Comparison of ENCODE assay signal across 21 cellular contexts in genomic region chr9:104997536-104997935, GRCh38.
"Had no signal": no experiment of that assay in that cellular context is flagged by ENCODE, and none has a peak within 500 bp of the region (broad histone marks: within the 10 kb centered on the region; RNA-seq: fewer than 3 reads in every experiment).

No MANE protein-coding gene starts in this region.

- H3K27ac Mint-ChIP-seq: activated CD4-positive, alpha-beta T cell treated with anti-CD3 and anti-CD28 coated beads, Interleukin-2, amount 10 ng/mL, durations not matched to agents 7 days and 5 days; activated CD8-positive, alpha-beta memory T cell treated with anti-CD3 and anti-CD28 coated beads, Interleukin-2, amount 10 ng/mL, durations not matched to agents 7 days and 5 days; activated CD8-positive, alpha-beta T cell treated with anti-CD3 and anti-CD28 coated beads for 36 hours; activated naive CD4-positive, alpha-beta T cell treated with anti-CD3 and anti-CD28 coated beads, Interleukin-2, amount 50 U/mL, for 72 hours; activated T-helper 1 cell treated with anti-CD3 and anti-CD28 coated beads, Interleukin-12 subunit alpha, Interleukin-12 subunit beta, Interleukin-2, Interleukin-4 antibody, amounts not matched to agents 30 ng/mL and 10 ng/mL and 1 ng/mL, durations not matched to agents 14 hours and 24 hours and 36 hours; naive thymus-derived CD8-positive, alpha-beta T cell had no signal

- H3K9me3 ChIP-seq: lower lobe of right lung, pancreas, psoas muscle, right atrium auricular region, tibial artery had no signal

- H3K36me3 ChIP-seq: lower lobe of right lung, pancreas, right atrium auricular region, tibial artery had no signal

- H3K27me3 ChIP-seq: pancreas, right atrium auricular region, tibial artery had no signal

- H3K4me3 Mint-ChIP-seq: activated CD4-positive, alpha-beta T cell treated with anti-CD3 and anti-CD28 coated beads, Interleukin-2, amount 10 ng/mL, durations not matched to agents 7 days and 5 days; activated CD8-positive, alpha-beta memory T cell treated with anti-CD3 and anti-CD28 coated beads, Interleukin-2, amount 10 ng/mL, durations not matched to agents 7 days and 5 days; activated CD8-positive, alpha-beta T cell treated with anti-CD3 and anti-CD28 coated beads for 36 hours; activated T-helper 1 cell treated with anti-CD3 and anti-CD28 coated beads, Interleukin-12 subunit alpha, Interleukin-12 subunit beta, Interleukin-2, Interleukin-4 antibody, amounts not matched to agents 30 ng/mL and 10 ng/mL and 1 ng/mL, durations not matched to agents 14 hours and 24 hours and 36 hours; naive thymus-derived CD8-positive, alpha-beta T cell had no signal

- DNase-seq: activated CD4-positive, alpha-beta T cell treated with anti-CD3 and anti-CD28 coated beads, Interleukin-2, amount 10 ng/mL, durations not matched to agents 7 days and 5 days; activated CD8-positive, alpha-beta memory T cell treated with anti-CD3 and anti-CD28 coated beads, Interleukin-2, amount 10 ng/mL, durations not matched to agents 7 days and 5 days; activated CD8-positive, alpha-beta T cell treated with anti-CD3 and anti-CD28 coated beads for 36 hours; activated gamma-delta T cell treated with Interleukin-2 at 50 U/mL for 16 hours; activated T-cell treated with anti-CD3 and anti-CD28 coated beads for 4 hours; aorta; cortex of kidney; foreskin melanocyte; lower lobe of right lung; naive thymus-derived CD8-positive, alpha-beta T cell; pancreas; psoas muscle; stimulated activated CD4-positive, alpha-beta T cell treated with anti-CD3 and anti-CD28 coated beads, Interleukin-4, amount 100 ng/mL, for 4 hours; stimulated activated naive CD8-positive, alpha-beta T cell treated with anti-CD3 and anti-CD28 coated beads, Interleukin-15, Interleukin-2, amounts not matched to agents 100 U/mL and 50 U/mL, for 24 hours; tibial artery had no signal

- H3K27ac ChIP-seq: lower lobe of right lung, pancreas, psoas muscle, right atrium auricular region, tibial artery, VCaP had no signal

- H3K36me3 Mint-ChIP-seq: activated CD8-positive, alpha-beta memory T cell treated with anti-CD3 and anti-CD28 coated beads, Interleukin-2, amount 10 ng/mL, durations not matched to agents 7 days and 5 days; activated naive CD4-positive, alpha-beta T cell treated with anti-CD3 and anti-CD28 coated beads, Interleukin-2, amount 50 U/mL, for 72 hours; naive thymus-derived CD8-positive, alpha-beta T cell had no signal

- H3K4me3 ChIP-seq: lower lobe of right lung, pancreas, psoas muscle, right atrium auricular region, tibial artery had no signal

- ATAC-seq: activated CD4-positive, CD25-positive, alpha-beta regulatory T cell treated with anti-CD3 and anti-CD28 coated beads, Interleukin-2, amount 50 U/mL, for 24 hours; activated CD8-positive, alpha-beta memory T cell treated with anti-CD3 and anti-CD28 coated beads, Interleukin-2, amount 10 ng/mL, durations not matched to agents 7 days and 5 days; activated CD8-positive, alpha-beta T cell treated with anti-CD3 and anti-CD28 coated beads for 36 hours; activated naive CD4-positive, alpha-beta T cell treated with anti-CD3 and anti-CD28 coated beads, Interleukin-2, amount 50 U/mL, for 72 hours; left lobe of liver; lower lobe of right lung; naive thymus-derived CD8-positive, alpha-beta T cell; pancreas; psoas muscle; stimulated activated naive CD8-positive, alpha-beta T cell treated with anti-CD3 and anti-CD28 coated beads, Interleukin-15, Interleukin-2, amounts not matched to agents 100 U/mL and 50 U/mL, for 24 hours had no signal

- H3K9me3 Mint-ChIP-seq: activated CD4-positive, alpha-beta T cell treated with anti-CD3 and anti-CD28 coated beads, Interleukin-2, amount 10 ng/mL, durations not matched to agents 7 days and 5 days; activated CD8-positive, alpha-beta T cell treated with anti-CD3 and anti-CD28 coated beads for 36 hours; activated naive CD4-positive, alpha-beta T cell treated with anti-CD3 and anti-CD28 coated beads, Interleukin-2, amount 50 U/mL, for 72 hours; activated T-helper 1 cell treated with anti-CD3 and anti-CD28 coated beads, Interleukin-12 subunit alpha, Interleukin-12 subunit beta, Interleukin-2, Interleukin-4 antibody, amounts not matched to agents 30 ng/mL and 10 ng/mL and 1 ng/mL, durations not matched to agents 14 hours and 24 hours and 36 hours; naive thymus-derived CD8-positive, alpha-beta T cell had no signal
